ENCODE assay signal across 16 cellular contexts in genomic region chr11:124832571-124832970, GRCh38.
"Had no signal": no experiment of that assay in that cellular context is flagged by ENCODE, and none has a peak within 500 bp of the region (broad histone marks: within the 10 kb centered on the region; RNA-seq: fewer than 3 reads in every experiment).

No MANE protein-coding gene starts in this region.

- DNase-seq: activated CD4-positive, alpha-beta T cell treated with anti-CD3 and anti-CD28 coated beads, Interleukin-2, amount 50 U/mL, for 1 hour; activated naive CD4-positive, alpha-beta T cell; anterior cingulate cortex; dermis blood vessel endothelial cell; erythroblast; islet precursor cell; left ventricle myocardium superior; mesenchymal stem cell; nucleus accumbens; stimulated activated CD4-positive, alpha-beta T cell treated with anti-CD3 and anti-CD28 coated beads, Interleukin-15, amount 100 ng/mL, for 24 hours; stimulated activated CD4-positive, alpha-beta T cell treated with anti-CD3 and anti-CD28 coated beads, Interleukin-4, amount 100 ng/mL, for 24 hours; stimulated activated CD8-positive, alpha-beta memory T cell treated with anti-CD3 and anti-CD28 coated beads, Interleukin-4, amount 100 ng/mL, for 48 hours; T-cell; T-helper 9 cell had no signal

- H3K27ac Mint-ChIP-seq: activated T-helper 1 cell treated with anti-CD3 and anti-CD28 coated beads, Interleukin-12 subunit alpha, Interleukin-12 subunit beta, Interleukin-2, Interleukin-4 antibody, amounts not matched to agents 30 ng/mL and 10 ng/mL and 1 ng/mL, durations not matched to agents 14 hours and 24 hours and 36 hours; natural killer cell treated with Interleukin-12 subunit alpha and Interleukin-12 subunit beta and Interleukin-15 and Interleukin-18, amount 100 ng/mL, for 72 hours; T-cell had no signal

- H3K9me3 Mint-ChIP-seq: activated T-helper 1 cell treated with anti-CD3 and anti-CD28 coated beads, Interleukin-12 subunit alpha, Interleukin-12 subunit beta, Interleukin-2, Interleukin-4 antibody, amounts not matched to agents 30 ng/mL and 10 ng/mL and 1 ng/mL, durations not matched to agents 14 hours and 24 hours and 36 hours; natural killer cell treated with Interleukin-12 subunit alpha and Interleukin-12 subunit beta and Interleukin-15 and Interleukin-18, amount 100 ng/mL, for 72 hours; T-cell had no signal

- H3K4me3 Mint-ChIP-seq: activated T-helper 1 cell treated with anti-CD3 and anti-CD28 coated beads, Interleukin-12 subunit alpha, Interleukin-12 subunit beta, Interleukin-2, Interleukin-4 antibody, amounts not matched to agents 30 ng/mL and 10 ng/mL and 1 ng/mL, durations not matched to agents 14 hours and 24 hours and 36 hours; natural killer cell treated with Interleukin-12 subunit alpha and Interleukin-12 subunit beta and Interleukin-15 and Interleukin-18, amount 100 ng/mL, for 72 hours; T-cell had no signal

- ATAC-seq: left ventricle myocardium superior; natural killer cell treated with Interleukin-12 subunit alpha and Interleukin-12 subunit beta and Interleukin-15 and Interleukin-18, amount 100 ng/mL, for 72 hours; T-cell had no signal

- H3K36me3 Mint-ChIP-seq: natural killer cell treated with Interleukin-12 subunit alpha and Interleukin-12 subunit beta and Interleukin-15 and Interleukin-18, amount 100 ng/mL, for 72 hours; T-cell had no signal
